In the genomic region with DNA sequence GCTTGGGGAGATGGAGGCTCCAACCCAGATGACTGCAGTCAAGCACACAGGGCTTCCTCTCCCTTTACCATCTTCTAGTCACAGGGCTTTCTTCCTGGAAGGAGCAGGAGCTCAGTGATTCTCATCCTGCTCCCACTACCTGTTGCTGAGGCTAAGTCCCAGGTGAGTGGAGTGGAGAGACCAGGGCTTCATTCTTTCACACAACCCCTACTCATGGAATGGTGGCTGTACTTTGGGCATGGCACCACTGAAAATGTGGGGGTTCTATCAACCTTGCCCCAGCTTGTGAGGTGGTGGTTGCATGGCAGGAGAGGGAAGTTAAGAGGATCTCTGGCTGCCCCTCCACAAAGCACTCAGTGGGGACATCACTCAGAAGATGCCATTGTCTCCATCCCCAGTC, we compare ENCODE assay signal across 5 cellular contexts.
"Had no signal": no experiment of that assay in that cellular context is flagged by ENCODE, and none has a peak within 500 bp of the region (broad histone marks: within the 10 kb centered on the region; RNA-seq: fewer than 3 reads in every experiment).

No MANE protein-coding gene starts in this region.

- ATAC-seq: HepG2, K562 had no signal

- H3K27ac ChIP-seq: HL-60 had no signal

- DNase-seq: IMR-90, KBM-7 had no signal

- H3K4me3 ChIP-seq: K562 had no signal
